Comparison of ENCODE assay signal across 26 cellular contexts in genomic region chr2:227194219-227194618, GRCh38. TPM values are rescaled to one million over a fixed set of nuclear protein-coding genes. Genes with fewer than 3 reads are reported as not detected.
"Had no signal": no experiment of that assay in that cellular context is flagged by ENCODE, and none has a peak within 500 bp of the region (broad histone marks: within the 10 kb centered on the region; RNA-seq: fewer than 3 reads in every experiment).

No MANE protein-coding gene starts in this region.

- H3K4me1 ChIP-seq: pancreas, prostate gland, right lobe of liver, sigmoid colon, stomach, tibial nerve, upper lobe of right lung, uterus had no signal

- H3K9me3 Mint-ChIP-seq: natural killer cell; nephron; stimulated activated effector memory CD8-positive, alpha-beta T cell treated with anti-CD3 and anti-CD28 coated beads, Interleukin-12 subunit alpha, Interleukin-12 subunit beta, amount 100 ng/mL, for 72 hours; stimulated activated naive B cell treated with anti-CD40 and anti-IgM and Interleukin-4, amounts not matched to agents 10 μg/mL and 1 μg/mL and 100 μg/mL, for 72 hours; stimulated activated naive CD8-positive, alpha-beta T cell treated with anti-CD3 and anti-CD28 coated beads, Interleukin-15, Interleukin-2, amounts not matched to agents 100 ng/mL and 50 ng/mL, for 24 hours; type B pancreatic cell had no signal

- H3K4me2 ChIP-seq: neural progenitor cell had no signal

- H3K27ac ChIP-seq: neural progenitor cell, pancreas, prostate gland, right lobe of liver, sigmoid colon, stomach, thoracic aorta, thyroid gland, tibial nerve, upper lobe of right lung, uterus had no signal

- H3K9ac ChIP-seq: neural progenitor cell had no signal

- H3K4me3 ChIP-seq: neural progenitor cell, pancreas, prostate gland, right lobe of liver, sigmoid colon, stomach, thoracic aorta, thyroid gland, tibial nerve, upper lobe of right lung, uterus had no signal

- H3K9me3 ChIP-seq: pancreas, prostate gland, right lobe of liver, sigmoid colon, stomach, thoracic aorta, thyroid gland, tibial nerve, upper lobe of right lung, uterus had no signal

- H3K36me3 Mint-ChIP-seq: naive thymus-derived CD4-positive, alpha-beta T cell; natural killer cell; neural progenitor cell; stimulated activated effector memory CD8-positive, alpha-beta T cell treated with anti-CD3 and anti-CD28 coated beads, Interleukin-12 subunit alpha, Interleukin-12 subunit beta, amount 100 ng/mL, for 72 hours; stimulated activated naive B cell treated with anti-CD40 and anti-IgM and Interleukin-4, amounts not matched to agents 10 μg/mL and 1 μg/mL and 100 μg/mL, for 72 hours; type B pancreatic cell had no signal

- DNase-seq: naive thymus-derived CD4-positive, alpha-beta T cell; natural killer cell; occipital lobe; pancreas; right cardiac atrium; right lobe of liver; sigmoid colon; small intestine; stimulated activated CD4-positive, alpha-beta T cell treated with anti-CD3 and anti-CD28 coated beads, Interleukin-15, amount 100 ng/mL, for 24 hours; stimulated activated CD4-positive, alpha-beta T cell treated with anti-CD3 and anti-CD28 coated beads, Interleukin-2, amount 100 ng/mL, for 24 hours; stimulated activated CD4-positive, alpha-beta T cell treated with anti-CD3 and anti-CD28 coated beads, Interleukin-2, amount 100 ng/mL, for 48 hours; stimulated activated CD4-positive, alpha-beta T cell treated with anti-CD3 and anti-CD28 coated beads, Interleukin-4, amount 100 ng/mL, for 24 hours; stimulated activated naive B cell treated with anti-CD40 and anti-IgM and Interleukin-4, amounts not matched to agents 10 μg/mL and 1 μg/mL and 100 μg/mL, for 72 hours; stimulated activated naive CD4-positive, alpha-beta T cell treated with Interleukin-2 at 50 U/mL for 16 hours; stomach; thyroid gland; upper lobe of right lung; uterus had no signal

- H3K4me1 Mint-ChIP-seq: naive thymus-derived CD4-positive, alpha-beta T cell; natural killer cell; stimulated activated naive B cell treated with anti-CD40 and anti-IgM and Interleukin-4, amounts not matched to agents 10 μg/mL and 1 μg/mL and 100 μg/mL, for 72 hours had no signal

- H2AFZ ChIP-seq: neural progenitor cell had no signal

- H3K36me3 ChIP-seq: neural progenitor cell, pancreas, prostate gland, right lobe of liver, sigmoid colon, stomach, thoracic aorta, thyroid gland, tibial nerve, upper lobe of right lung, uterus had no signal

- H3K27ac Mint-ChIP-seq: naive thymus-derived CD4-positive, alpha-beta T cell; natural killer cell; nephron; neural progenitor cell; stimulated activated effector memory CD8-positive, alpha-beta T cell treated with anti-CD3 and anti-CD28 coated beads, Interleukin-12 subunit alpha, Interleukin-12 subunit beta, amount 100 ng/mL, for 72 hours; stimulated activated naive B cell treated with anti-CD40 and anti-IgM and Interleukin-4, amounts not matched to agents 10 μg/mL and 1 μg/mL and 100 μg/mL, for 72 hours; stimulated activated naive CD8-positive, alpha-beta T cell treated with anti-CD3 and anti-CD28 coated beads, Interleukin-15, Interleukin-2, amounts not matched to agents 100 ng/mL and 50 ng/mL, for 24 hours; type B pancreatic cell had no signal

- H3K4me3 Mint-ChIP-seq: naive thymus-derived CD4-positive, alpha-beta T cell; natural killer cell; nephron; neural progenitor cell; stimulated activated effector memory CD8-positive, alpha-beta T cell treated with anti-CD3 and anti-CD28 coated beads, Interleukin-12 subunit alpha, Interleukin-12 subunit beta, amount 100 ng/mL, for 72 hours; stimulated activated naive B cell treated with anti-CD40 and anti-IgM and Interleukin-4, amounts not matched to agents 10 μg/mL and 1 μg/mL and 100 μg/mL, for 72 hours; stimulated activated naive CD8-positive, alpha-beta T cell treated with anti-CD3 and anti-CD28 coated beads, Interleukin-15, Interleukin-2, amounts not matched to agents 100 ng/mL and 50 ng/mL, for 24 hours; type B pancreatic cell had no signal

- H3K27me3 ChIP-seq: neural progenitor cell, pancreas, right lobe of liver, sigmoid colon, stomach, thyroid gland, tibial nerve, upper lobe of right lung, uterus had no signal

RNA-seq across cellular contexts. Expression of gene COL4A3, which starts 29.8 kb away (rescaled TPM):
- polyA plus RNA-seq: naive thymus-derived CD4-positive, alpha-beta T cell had no signal
